Comparison of ENCODE assay signal across 14 cellular contexts in genomic region chr22:40202225-40202944, GRCh38. TPM values are rescaled to one million over a fixed set of nuclear protein-coding genes. Genes with fewer than 3 reads are reported as not detected.
DNase-seq lines count a peak whose midpoint lies in the region; ATAC-seq and TF ChIP-seq lines count a peak whose summit lies in the region.
"Had no signal": no experiment of that assay in that cellular context is flagged by ENCODE, and none has a peak within 500 bp of the region (broad histone marks: within the 10 kb centered on the region; RNA-seq: fewer than 3 reads in every experiment).

No MANE protein-coding gene starts in this region.

- DNase-seq in NCI-H510A treated with DMSO at 0.1 percent for 48 hours (lab: John Stamatoyannopoulos, UW), result peak; percentile 17
- no peak for DNase-seq in NCI-H510A (lab: John Stamatoyannopoulos, UW)
- peak; percentile 71 for DNase-seq in G401 (ENCODE audit: low spot score)
- no peak for DNase-seq in activated T-helper 1 cell treated with anti-CD3 and anti-CD28 coated beads, Interleukin-12 subunit alpha, Interleukin-12 subunit beta, Interleukin-2, Interleukin-4 antibody, amounts not matched to agents 30 ng/mL and 10 ng/mL and 1 ng/mL, durations not matched to agents 14 hours and 24 hours and 36 hours (ENCODE audit: low spot score)
- DNase-seq in esophagus squamous epithelium (lab: John Stamatoyannopoulos, UW), result no peak
- DNase-seq in HuH-7 (ENCODE audit: low spot score), result no peak
- DNase-seq: ACHN; activated naive CD8-positive, alpha-beta T cell treated with anti-CD3 and anti-CD28 coated beads, Interleukin-2, amount 10 ng/mL, durations not matched to agents 7 days and 5 days; NCI-H446; uterus had no signal

- peaks cover 7% of the 10 kb centered on the region for H3K36me3 Mint-ChIP-seq in activated T-helper 1 cell treated with anti-CD3 and anti-CD28 coated beads, Interleukin-12 subunit alpha, Interleukin-12 subunit beta, Interleukin-2, Interleukin-4 antibody, amounts not matched to agents 30 ng/mL and 10 ng/mL and 1 ng/mL, durations not matched to agents 14 hours and 24 hours and 36 hours (ENCODE audit: low read depth)

- H3K27me3 Mint-ChIP-seq in activated T-helper 1 cell treated with anti-CD3 and anti-CD28 coated beads, Interleukin-12 subunit alpha, Interleukin-12 subunit beta, Interleukin-2, Interleukin-4 antibody, amounts not matched to agents 30 ng/mL and 10 ng/mL and 1 ng/mL, durations not matched to agents 14 hours and 24 hours and 36 hours (ENCODE audit: insufficient read depth), result no peaks in the 10 kb centered on the region
- H3K27me3 Mint-ChIP-seq: activated naive CD8-positive, alpha-beta T cell treated with anti-CD3 and anti-CD28 coated beads, Interleukin-2, amount 10 ng/mL, durations not matched to agents 7 days and 5 days had no signal

- intact Hi-C loops in activated T-helper 1 cell treated with anti-CD3 and anti-CD28 coated beads, Interleukin-12 subunit alpha, Interleukin-12 subunit beta, Interleukin-2, Interleukin-4 antibody, amounts not matched to agents 30 ng/mL and 10 ng/mL and 1 ng/mL, durations not matched to agents 14 hours and 24 hours and 36 hours (cut with micrococcal nuclease), result loop anchor here (2.0 to 5.0 kb wide), 2 partner anchors 48 to 125 kb away; no protein-coding TSS in a partner anchor
- intact Hi-C loops in esophagus squamous epithelium (cut with DNase I), result no loop called here

- H3K36me3 ChIP-seq in muscle layer of duodenum (ENCODE audit: control insufficient read depth in 1 of 2, insufficient read depth in 2 of 2, low read length in 2 of 2) (no peaks in the 10 kb centered on the region), esophagus squamous epithelium (no peaks in the 10 kb centered on the region)
- H3K36me3 ChIP-seq: uterus had no signal

- H3K9me3 Mint-ChIP-seq in activated T-helper 1 cell treated with anti-CD3 and anti-CD28 coated beads, Interleukin-12 subunit alpha, Interleukin-12 subunit beta, Interleukin-2, Interleukin-4 antibody, amounts not matched to agents 30 ng/mL and 10 ng/mL and 1 ng/mL, durations not matched to agents 14 hours and 24 hours and 36 hours, result no peaks in the 10 kb centered on the region
- H3K9me3 Mint-ChIP-seq: activated naive CD8-positive, alpha-beta T cell treated with anti-CD3 and anti-CD28 coated beads, Interleukin-2, amount 10 ng/mL, durations not matched to agents 7 days and 5 days had no signal

- H3K4me1 Mint-ChIP-seq in activated T-helper 1 cell treated with anti-CD3 and anti-CD28 coated beads, Interleukin-12 subunit alpha, Interleukin-12 subunit beta, Interleukin-2, Interleukin-4 antibody, amounts not matched to agents 30 ng/mL and 10 ng/mL and 1 ng/mL, durations not matched to agents 14 hours and 24 hours and 36 hours (ENCODE audit: low read depth), result peaks cover 43% of the 10 kb centered on the region

- no peak overlapping the region for H3K4me3 ChIP-seq in muscle layer of duodenum (ENCODE audit: low read depth in 1 of 2, low read length in 2 of 2)
- H3K4me3 ChIP-seq in esophagus squamous epithelium, result no peak overlapping the region
- H3K4me3 ChIP-seq: skin epidermis, uterus had no signal

- no peak for TF ChIP-seq POLR2A in esophagus squamous epithelium (IDR thresholded peaks at IDR 0.05)

- 58 to 78% methylated on average over 8 to 9 of the region's 9 CpGs for WGBS in esophagus squamous epithelium, 2 donors

- H3K9me3 ChIP-seq in muscle layer of duodenum (ENCODE audit: control insufficient read depth in 1 of 2, low read length in 2 of 2) (no peaks in the 10 kb centered on the region), esophagus squamous epithelium (no peaks in the 10 kb centered on the region)
- H3K9me3 ChIP-seq: uterus had no signal

- TF ChIP-seq CTCF in esophagus squamous epithelium (IDR thresholded peaks at IDR 0.05), result no peak

- H3K4me3 Mint-ChIP-seq in activated T-helper 1 cell treated with anti-CD3 and anti-CD28 coated beads, Interleukin-12 subunit alpha, Interleukin-12 subunit beta, Interleukin-2, Interleukin-4 antibody, amounts not matched to agents 30 ng/mL and 10 ng/mL and 1 ng/mL, durations not matched to agents 14 hours and 24 hours and 36 hours, result no peak overlapping the region

- H3K4me1 ChIP-seq in muscle layer of duodenum (ENCODE audit: control insufficient read depth in 1 of 2, insufficient read depth in 2 of 2, low read length in 2 of 2) (peaks cover 22 to 62% of the 10 kb centered on the region in 2 donors), esophagus squamous epithelium (peaks cover 6 to 32% (median 9%) of the 10 kb centered on the region in 3 donors)

- no peak for ATAC-seq in HG03280 (IDR thresholded peaks at IDR 0.05; ENCODE audit: unreplicated experiment)

- peak overlapping the region; percentile 65 for H3K27ac Mint-ChIP-seq in activated T-helper 1 cell treated with anti-CD3 and anti-CD28 coated beads, Interleukin-12 subunit alpha, Interleukin-12 subunit beta, Interleukin-2, Interleukin-4 antibody, amounts not matched to agents 30 ng/mL and 10 ng/mL and 1 ng/mL, durations not matched to agents 14 hours and 24 hours and 36 hours

- no peaks in the 10 kb centered on the region for H3K27me3 ChIP-seq in muscle layer of duodenum (ENCODE audit: low read depth, low read length)
- H3K27me3 ChIP-seq in esophagus squamous epithelium, result no peaks in the 10 kb centered on the region
- H3K27me3 ChIP-seq: uterus had no signal

- H3K27ac ChIP-seq in muscle layer of duodenum (ENCODE audit: low read length), result peak overlapping the region; percentile 78
- H3K27ac ChIP-seq in esophagus squamous epithelium, result no peak overlapping the region
- H3K27ac ChIP-seq: RWPE1 had no signal

- in situ Hi-C loops in G401 (cut with HindIII; ENCODE audit: low sequenced_read_pairs), result no loop called here

RNA-seq across cellular contexts. Expression of gene TNRC6B, which starts 24.7 kb away (rescaled TPM):
- total RNA-seq in G401 (2014; rRNA removed; shearing (Covaris generic)), result 11.1 TPM in 2 replicates
- total RNA-seq in activated T-helper 1 cell treated with anti-CD3 and anti-CD28 coated beads, Interleukin-12 subunit alpha, Interleukin-12 subunit beta, Interleukin-2, Interleukin-4 antibody, amounts not matched to agents 30 ng/mL and 10 ng/mL and 1 ng/mL, durations not matched to agents 14 hours and 24 hours and 36 hours, result 26.2 and 30.9 TPM in 2 replicates
- 10 to 100 TPM; 20.7 to 36.5 (median 26.9) TPM for total RNA-seq in esophagus squamous epithelium

Comparison
In these comparisons a context has a peak if more than half of its experiments do, and no peak if none do; other contexts are left out.
1. DNase-seq: peak in NCI-H510A treated with DMSO at 0.1 percent for 48 hours (single experiment) and G401 (single experiment); none in NCI-H510A (single experiment), activated T-helper 1 cell treated with anti-CD3 and anti-CD28 coated beads, Interleukin-12 subunit alpha, Interleukin-12 subunit beta, Interleukin-2, Interleukin-4 antibody, amounts not matched to agents 30 ng/mL and 10 ng/mL and 1 ng/mL, durations not matched to agents 14 hours and 24 hours and 36 hours (single experiment), esophagus squamous epithelium (single experiment) and HuH-7 (single experiment).